17 cellular contexts compared by ENCODE assay signal in the genomic region with DNA sequence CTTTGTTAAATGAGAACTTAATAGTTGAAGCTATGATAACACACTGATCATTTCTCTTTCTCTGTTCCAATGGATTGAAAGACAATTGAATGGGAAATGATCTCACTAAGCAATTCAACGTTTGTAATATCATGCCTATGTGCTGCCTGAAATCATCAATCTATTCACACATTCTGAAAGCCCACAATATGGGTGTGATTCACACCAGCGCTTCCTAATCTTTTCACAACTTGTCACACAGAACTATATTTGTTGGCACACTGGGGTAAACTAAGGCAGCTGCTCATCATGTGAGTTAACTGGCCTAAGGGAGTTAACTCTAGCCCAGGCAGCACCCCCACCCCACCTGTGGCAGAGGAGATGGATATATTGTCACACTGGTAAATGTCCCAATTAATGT. TPM values are rescaled to one million over a fixed set of nuclear protein-coding genes. Genes with fewer than 3 reads are reported as not detected.
DNase-seq lines count a peak whose midpoint lies in the region; ATAC-seq and TF ChIP-seq lines count a peak whose summit lies in the region.
"Had no signal": no experiment of that assay in that cellular context is flagged by ENCODE, and none has a peak within 500 bp of the region (broad histone marks: within the 10 kb centered on the region; RNA-seq: fewer than 3 reads in every experiment).

No MANE protein-coding gene starts in this region.

- intact Hi-C loops in activated CD4-positive, alpha-beta T cell treated with anti-CD3 and anti-CD28 coated beads for 36 hours (cut with DNase I, micrococcal nuclease) = loop anchor here (1.0 kb wide), 4 partner anchors 32 to 117 kb away; no protein-coding TSS in a partner anchor

- peaks cover 14% of the 10 kb centered on the region for H3K9me3 ChIP-seq in adipocyte (ENCODE audit: control insufficient read depth, low read length)
- no peaks in the 10 kb centered on the region for H3K9me3 ChIP-seq in osteoblast (ENCODE audit: low read depth, low read length)
- no peaks in the 10 kb centered on the region for H3K9me3 ChIP-seq in upper lobe of left lung
- H3K9me3 ChIP-seq: adrenal gland had no signal

- no peaks in the 10 kb centered on the region for H3K27me3 ChIP-seq in adipocyte (replicated peaks; ENCODE audit: control insufficient read depth, insufficient read depth, low read length)
- no peaks in the 10 kb centered on the region for H3K27me3 ChIP-seq in osteoblast (ENCODE audit: insufficient read depth, low read length)
- no peaks in the 10 kb centered on the region for H3K27me3 ChIP-seq in upper lobe of left lung
- H3K27me3 ChIP-seq: adrenal gland had no signal

- H3K4me1 Mint-ChIP-seq in activated CD4-positive, alpha-beta T cell treated with anti-CD3 and anti-CD28 coated beads for 36 hours = peaks cover 17% of the 10 kb centered on the region

- H3K27ac ChIP-seq in osteoblast (ENCODE audit: low read depth, low read length) (peak overlapping the region; percentile 80), upper lobe of left lung (no peak overlapping the region)
- H3K27ac ChIP-seq: adrenal gland, C4-2B had no signal

- peak; percentile 85 for ATAC-seq in activated CD4-positive, alpha-beta T cell treated with anti-CD3 and anti-CD28 coated beads for 36 hours
- peak; percentile 6 for ATAC-seq in HG02973 (IDR thresholded peaks at IDR 0.05; ENCODE audit: unreplicated experiment)
- no peak for ATAC-seq in upper lobe of left lung (ENCODE audit: low FRiP score in 2 of 2)
- no peak for ATAC-seq in GM21825 (IDR thresholded peaks at IDR 0.05; ENCODE audit: unreplicated experiment)
- ATAC-seq: left lobe of liver had no signal

- no peak for TF ChIP-seq EP300 in upper lobe of left lung (IDR thresholded peaks at IDR 0.05)

- TF ChIP-seq POLR2A in upper lobe of left lung (IDR thresholded peaks at IDR 0.05) = no peak

- H3K27ac Mint-ChIP-seq in activated CD4-positive, alpha-beta T cell treated with anti-CD3 and anti-CD28 coated beads for 36 hours = peak overlapping the region; percentile 52

- DNase-seq in activated CD4-positive, alpha-beta T cell treated with anti-CD3 and anti-CD28 coated beads for 36 hours = peak; percentile 39
- DNase-seq in activated CD4-positive, alpha-beta T cell treated with anti-CD3 and anti-CD28 coated beads, Interleukin-2, amount 50 U/mL, for 1 hour = no peak
- DNase-seq in adipocyte (ENCODE audit: low read depth) (no peak), osteoblast (ENCODE audit: insufficient read length, low spot score, missing footprints) (no peak), upper lobe of left lung (no peak), NCI-H526 (lab: John Stamatoyannopoulos, UW) (no peak)
- DNase-seq: 8988T, adrenal gland, caudate nucleus, DMS53, Karpas-422, NCI-H1417, NCI-H226 had no signal

- H3K9me3 Mint-ChIP-seq in activated CD4-positive, alpha-beta T cell treated with anti-CD3 and anti-CD28 coated beads for 36 hours (ENCODE audit: low read depth) = peaks cover 4% of the 10 kb centered on the region

- H3K4me1 ChIP-seq in adipocyte (ENCODE audit: control insufficient read depth, insufficient read depth, low read length) = peaks cover 52% of the 10 kb centered on the region
- H3K4me1 ChIP-seq in osteoblast (ENCODE audit: insufficient read depth, low read length) = peaks cover 20% of the 10 kb centered on the region
- no peaks in the 10 kb centered on the region for H3K4me1 ChIP-seq in upper lobe of left lung
- H3K4me1 ChIP-seq: adrenal gland had no signal

- H3K4me2 ChIP-seq in osteoblast (ENCODE audit: insufficient read depth, low read length) = peak overlapping the region; percentile 11

- no peaks in the 10 kb centered on the region for H3K79me2 ChIP-seq in osteoblast (ENCODE audit: insufficient read depth, low read length)

- TF ChIP-seq CTCF in osteoblast (IDR thresholded peaks at IDR 0.05; ENCODE audit: extremely low read depth, low read depth, low read length) (no peak), upper lobe of left lung (IDR thresholded peaks at IDR 0.05) (no peak)

- no peak overlapping the region for H3K4me3 Mint-ChIP-seq in activated CD4-positive, alpha-beta T cell treated with anti-CD3 and anti-CD28 coated beads for 36 hours

- peak overlapping the region; percentile 66 for H3K4me3 ChIP-seq in adipocyte (ENCODE audit: low read length)
- no peak overlapping the region for H3K4me3 ChIP-seq in osteoblast (ENCODE audit: insufficient read depth, low read length)
- H3K4me3 ChIP-seq in upper lobe of left lung = no peak overlapping the region
- H3K4me3 ChIP-seq: adrenal gland had no signal

- H3K36me3 Mint-ChIP-seq in activated CD4-positive, alpha-beta T cell treated with anti-CD3 and anti-CD28 coated beads for 36 hours (ENCODE audit: low read depth) = no peaks in the 10 kb centered on the region

- peak overlapping the region; percentile 75 for H3K9ac ChIP-seq in adipocyte (ENCODE audit: low read length)

- CTCF ChIA-PET in activated CD4-positive, alpha-beta T cell treated with anti-CD3 and anti-CD28 coated beads for 36 hours (lab: Charles Lee) = no interaction called here

- no peak overlapping the region for H2AFZ ChIP-seq in osteoblast (ENCODE audit: low read length)

- WGBS in upper lobe of left lung, 2 donors = 62 to 66% methylated on average over 2 of the region's 2 CpGs

- POLR2A ChIA-PET in activated CD4-positive, alpha-beta T cell treated with anti-CD3 and anti-CD28 coated beads for 36 hours (lab: Charles Lee) = interaction anchor here (0.6 to 1.0 kb wide), 6 partner anchors 39 to 442 kb away, joined by 3 to 12 read pairs (median 4); no protein-coding TSS in a partner anchor

- no peaks in the 10 kb centered on the region for H3K36me3 ChIP-seq in adipocyte (ENCODE audit: control insufficient read depth, insufficient read depth, low read length, severe bottlenecking)
- no peaks in the 10 kb centered on the region for H3K36me3 ChIP-seq in osteoblast (ENCODE audit: insufficient read depth, low read length)
- H3K36me3 ChIP-seq in upper lobe of left lung = no peaks in the 10 kb centered on the region
- H3K36me3 ChIP-seq: adrenal gland had no signal

- H4K20me1 ChIP-seq in osteoblast (ENCODE audit: insufficient read depth, low read length) = no peaks in the 10 kb centered on the region

- H3K27me3 Mint-ChIP-seq in activated CD4-positive, alpha-beta T cell treated with anti-CD3 and anti-CD28 coated beads for 36 hours = peaks cover 12% of the 10 kb centered on the region

RNA-seq across cellular contexts. Expression of a gene that starts 37.1 kb away (rescaled TPM):
- total RNA-seq in activated CD4-positive, alpha-beta T cell treated with anti-CD3 and anti-CD28 coated beads for 36 hours = 10 to 100 TPM; 43.4 to 46.2 TPM
- total RNA-seq in osteoblast (235 and 242 TPM in 2 replicates), upper lobe of left lung (100 to 1,000 TPM; 209 to 637 (median 340) TPM)

Comparison
In these comparisons a context has a peak if more than half of its experiments do, and no peak if none do; other contexts are left out.
1. ATAC-seq: peak in activated CD4-positive, alpha-beta T cell treated with anti-CD3 and anti-CD28 coated beads for 36 hours (single experiment) and HG02973 (single experiment); none in upper lobe of left lung (0 of 2) and GM21825 (single experiment).